Comparison of ENCODE assay signal across 9 cellular contexts in the genomic region with DNA sequence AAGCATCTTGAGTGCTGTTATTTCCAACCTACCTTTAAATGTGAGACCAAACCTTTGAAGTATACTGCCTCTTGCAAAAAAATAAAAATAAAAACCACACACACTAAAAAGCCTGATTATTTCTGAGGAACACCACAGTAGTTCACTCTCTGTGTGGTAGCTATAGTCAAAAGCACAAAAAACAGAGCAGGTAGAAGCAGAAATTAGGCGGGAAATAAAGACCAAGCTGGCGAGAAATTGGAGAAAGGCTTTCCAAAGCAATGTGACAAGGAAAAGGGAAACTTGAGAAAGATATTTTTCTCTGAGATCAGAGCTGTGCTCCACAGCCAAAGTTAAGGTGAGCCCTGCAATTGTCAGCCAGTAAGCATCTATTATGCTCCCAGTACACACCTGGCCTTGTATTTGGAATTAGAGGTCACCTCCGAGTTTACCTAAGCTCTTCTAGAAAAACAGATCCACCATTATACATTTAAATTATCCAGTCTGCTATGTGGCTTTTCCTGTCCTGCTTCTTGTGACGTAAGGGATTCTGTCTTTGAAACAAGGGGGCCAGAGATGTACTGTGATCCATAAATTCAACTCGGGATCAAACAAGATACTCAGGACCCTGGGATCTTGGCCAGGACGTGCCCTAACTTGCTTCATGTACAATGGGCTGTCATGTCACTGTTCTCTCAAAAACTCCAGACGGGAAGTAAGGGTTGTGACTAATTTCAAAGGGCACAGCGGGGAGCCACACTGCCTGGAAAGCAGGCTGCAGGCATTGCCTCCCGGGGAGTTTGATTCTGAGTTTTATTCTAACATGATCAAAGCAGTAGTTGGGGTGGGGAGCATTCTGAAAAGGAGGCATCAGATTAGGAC. TPM values are rescaled to one million over a fixed set of nuclear protein-coding genes. Genes with fewer than 3 reads are reported as not detected.
DNase-seq lines count a peak whose midpoint lies in the region; ATAC-seq and TF ChIP-seq lines count a peak whose summit lies in the region.
"Had no signal": no experiment of that assay in that cellular context is flagged by ENCODE, and none has a peak within 500 bp of the region (broad histone marks: within the 10 kb centered on the region; RNA-seq: fewer than 3 reads in every experiment).

No MANE protein-coding gene starts in this region.

- peak overlapping the region; percentile 24 for H3K4me3 ChIP-seq in HUES6 (ENCODE audit: low read depth, low read length)
- no peak overlapping the region for H3K4me3 ChIP-seq in esophagus (ENCODE audit: low read depth in 1 of 2, low read length in 2 of 2)
- no peak overlapping the region for H3K4me3 ChIP-seq in smooth muscle cell

- H3K4me2 ChIP-seq in smooth muscle cell, result peak overlapping the region; percentile 29

- H3K4me1 ChIP-seq in HUES6 (ENCODE audit: control insufficient read depth, insufficient read depth, low read length) (peaks cover 72% of the 10 kb centered on the region), esophagus (ENCODE audit: control insufficient read depth in 2 of 2, insufficient read depth in 2 of 2, low read length in 1 of 2) (peaks cover 0 to 11% of the 10 kb centered on the region in 2 donors), smooth muscle cell (ENCODE audit: low read depth) (peaks cover 41% of the 10 kb centered on the region)

- 46 to 57% methylated on average over 9 of the region's 9 CpGs for WGBS in esophagus, 2 donors
- 31% methylated on average over 9 of the region's 9 CpGs for WGBS in smooth muscle cell (ENCODE audit: low lambda C conversion rate)

- no peaks in the 10 kb centered on the region for H4K20me1 ChIP-seq in smooth muscle cell (ENCODE audit: low read depth)

- H3K36me3 ChIP-seq in HUES6 (ENCODE audit: control insufficient read depth, insufficient read depth, low read length), result no peaks in the 10 kb centered on the region
- no peaks in the 10 kb centered on the region for H3K36me3 ChIP-seq in esophagus (ENCODE audit: control insufficient read depth in 2 of 2, insufficient read depth in 2 of 2, low read length in 1 of 2)
- H3K36me3 ChIP-seq in smooth muscle cell (ENCODE audit: low read depth), result no peaks in the 10 kb centered on the region

- DNase-seq in NCI-H748 treated with DMSO at 0.1 percent for 48 hours (lab: John Stamatoyannopoulos, UW) (peak; percentile 79), smooth muscle cell (lab: John Stamatoyannopoulos, UW; ENCODE audit: unreplicated experiment) (no peak), UCSD-AML1 (lab: John Stamatoyannopoulos, UW; ENCODE audit: unreplicated experiment) (no peak), NCI-H82 treated with DMSO at 0.1 percent for 48 hours (lab: John Stamatoyannopoulos, UW; ENCODE audit: unreplicated experiment) (no peak)
- DNase-seq: central memory CD4-positive, alpha-beta T cell had no signal

- H2AFZ ChIP-seq in smooth muscle cell (ENCODE audit: low read depth), result no peak overlapping the region

- H3K9ac ChIP-seq in HUES6 (ENCODE audit: low read length), result peak overlapping the region; percentile 80
- peak overlapping the region; percentile 68 for H3K9ac ChIP-seq in smooth muscle cell (ENCODE audit: low read depth)

- TF ChIP-seq CTCF in smooth muscle cell (IDR thresholded peaks at IDR 0.05; ENCODE audit: borderline replicate concordance, insufficient read depth, poor library complexity, severe bottlenecking), result no peak

- H3F3A ChIP-seq in smooth muscle cell (ENCODE audit: low read depth), result no peaks in the 10 kb centered on the region

- no peak for ATAC-seq in GM19023 (IDR thresholded peaks at IDR 0.05; ENCODE audit: unreplicated experiment)
- ATAC-seq in activated CD4-positive, CD25-positive, alpha-beta regulatory T cell treated with anti-CD3 and anti-CD28 coated beads, Interleukin-2, amount 50 U/mL, for 24 hours, result no peak

- H3K27ac ChIP-seq in HUES6 (ENCODE audit: low read depth, low read length), result peak overlapping the region; percentile 83
- H3K27ac ChIP-seq in esophagus (ENCODE audit: low read depth in 2 of 2, low read length in 1 of 2), result peak overlapping the region; percentile 73 to 77
- H3K27ac ChIP-seq in smooth muscle cell (ENCODE audit: low read depth), result peak overlapping the region; percentile 93

- H3K9me3 ChIP-seq in HUES6 (ENCODE audit: control insufficient read depth, insufficient read depth, low read depth, low read length), result no peaks in the 10 kb centered on the region
- H3K9me3 ChIP-seq in esophagus (ENCODE audit: control insufficient read depth in 2 of 2, insufficient read depth in 1 of 2, low read depth in 1 of 2, low read length in 1 of 2), result no peaks in the 10 kb centered on the region
- H3K9me3 ChIP-seq in smooth muscle cell (replicated peaks; ENCODE audit: low read depth), result no peaks in the 10 kb centered on the region

- H3K27me3 ChIP-seq in HUES6 (ENCODE audit: control insufficient read depth, insufficient read depth, low read length) (no peaks in the 10 kb centered on the region), esophagus (ENCODE audit: control insufficient read depth in 1 of 2, insufficient read depth in 2 of 2, low read length in 2 of 2) (no peaks in the 10 kb centered on the region), smooth muscle cell (ENCODE audit: low read depth) (no peaks in the 10 kb centered on the region)

- no peaks in the 10 kb centered on the region for H3K79me2 ChIP-seq in smooth muscle cell (ENCODE audit: low read depth)

RNA-seq across cellular contexts. Expression of a gene that starts 39.8 kb away (rescaled TPM):
- polyA plus RNA-seq in esophagus, result 10 to 100 TPM; 15.0 to 36.6 TPM
- total RNA-seq in smooth muscle cell, result 25.1 and 43.9 TPM in 2 replicates
- 46.6 and 52.7 TPM in 2 replicates for polyA plus RNA-seq in smooth muscle cell
